In the genomic region with DNA sequence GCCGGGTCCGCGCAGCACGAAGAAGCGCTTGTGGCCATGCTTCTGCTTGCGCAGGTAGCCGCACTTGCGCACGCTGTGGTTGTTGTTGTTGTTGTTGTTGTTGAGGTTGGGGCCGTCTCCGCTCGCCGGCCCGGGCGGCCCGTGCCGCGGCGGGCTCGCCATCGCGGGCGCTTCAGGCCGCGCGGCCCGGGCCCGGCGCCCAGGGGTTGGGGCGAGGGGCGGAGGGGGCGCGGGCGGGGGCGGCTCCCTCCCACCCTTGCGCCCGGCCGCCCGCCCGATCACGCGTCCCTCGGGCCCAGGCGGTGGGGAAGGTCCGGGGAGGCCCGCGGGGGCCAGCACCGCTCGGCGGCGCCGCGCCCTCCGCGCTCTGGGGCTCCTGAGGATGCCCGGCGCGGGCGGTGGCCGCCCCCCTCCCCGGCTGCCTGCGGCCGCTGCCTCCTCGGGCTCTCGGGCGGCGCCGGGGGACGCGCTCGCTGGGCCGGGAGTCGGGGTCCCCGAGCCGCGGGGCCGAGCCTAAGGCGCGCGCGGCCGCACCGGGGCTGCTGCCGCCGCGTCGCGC, we compare ENCODE assay signal across 8 cellular contexts. TPM values are rescaled to one million over a fixed set of nuclear protein-coding genes. Genes with fewer than 3 reads are reported as not detected.
DNase-seq lines count a peak whose midpoint lies in the region; ATAC-seq, FAIRE-seq and TF ChIP-seq lines count a peak whose summit lies in the region.

No MANE protein-coding gene starts in this region.

- no peaks in the 10 kb centered on the region for H4K20me1 ChIP-seq in K562 (replicated peaks; ENCODE audit: control insufficient read depth, insufficient read depth, low read length)

- no peak for FAIRE-seq in K562 (lab: Jason Lieb, UNC)

- H3K27me3 ChIP-seq in AG04450 (ENCODE audit: control insufficient read depth, insufficient read depth, low read length) (peaks cover 3% of the 10 kb centered on the region), K562 (ENCODE audit: control insufficient read depth in 2 of 2, insufficient read depth in 2 of 2, low read length in 2 of 2) (no peaks in the 10 kb centered on the region), lower lobe of right lung (ENCODE audit: low read depth) (no peaks in the 10 kb centered on the region), transverse colon (peaks cover 18% of the 10 kb centered on the region)

- peaks cover 4 to 33% of the 10 kb centered on the region in 2 experiments; a peak in 3 of 5 replicates for H3K4me1 ChIP-seq in K562 (replicated peaks in 1 of 2; ENCODE audit: control insufficient read depth in 2 of 2, insufficient read depth in 2 of 2, low read length in 2 of 2)
- H3K4me1 ChIP-seq in lower lobe of right lung: peaks cover 48% of the 10 kb centered on the region
- peaks cover 0 to 38% (median 27%) of the 10 kb centered on the region in 4 donors for H3K4me1 ChIP-seq in transverse colon

- peaks cover 21% of the 10 kb centered on the region; the same call in 1 of the 2 replicates for H3K9me3 ChIP-seq in AG04450 (ENCODE audit: control insufficient read depth, insufficient read depth, low read length)
- H3K9me3 ChIP-seq in K562 (replicated peaks; ENCODE audit: control insufficient read depth, insufficient read depth, low read depth, low read length): no peaks in the 10 kb centered on the region
- H3K9me3 ChIP-seq in lower lobe of right lung: no peaks in the 10 kb centered on the region
- H3K9me3 ChIP-seq in transverse colon: no peaks in the 10 kb centered on the region

- peaks cover 5% of the 10 kb centered on the region for H3K79me2 ChIP-seq in K562 (ENCODE audit: control insufficient read depth, insufficient read depth, low read length)

- peak overlapping the region in 1 of 2 experiments; percentile 85; a peak in 2 of 4 replicates for H3K9ac ChIP-seq in K562 (ENCODE audit: insufficient read depth in 1 of 2, low read depth in 2 of 2, low read length in 2 of 2)

- no peak for TF ChIP-seq RAD21 in K562 (CRISPR knock-in tag; conservative IDR thresholded peaks at IDR 0.05 in 1 of 2, IDR thresholded peaks at IDR 0.05 in 1 of 2)

- CTCF ChIA-PET in AG04450 (lab: Charles Lee): interaction anchor here (0.8 to 1.5 kb wide), 3 partner anchors 15 to 825 kb away, joined by 3 to 16 read pairs (median 4); no protein-coding TSS in a partner anchor
- CTCF ChIA-PET in K562 (lab: Yijun Ruan, JAX; ENCODE audit: low intra/inter-chr PET ratio): no interaction called here

- TF ChIP-seq POLR2A in K562 (conservative IDR thresholded peaks at IDR 0.05) (no peak), transverse colon (IDR thresholded peaks at IDR 0.05) (no peak)

- intact Hi-C loops in K562 (cut with micrococcal nuclease) (loop anchor here (5.0 kb wide), 1 partner anchor 84 kb away; no protein-coding TSS in a partner anchor), lower lobe of right lung (cut with DNase I) (no loop called here), transverse colon (cut with DNase I; ENCODE audit: low total_unique reads) (no loop called here)

- in situ Hi-C loops in K562 (cut with MboI) (no loop called here), transverse colon (cut with MboI; ENCODE audit: low pct_ligation_motif_present in 1 of 4, low pct_unique_long_range_greater_than_20kb in 1 of 4, low sequenced_read_pairs in 3 of 4) (loop anchor here in 3 of 4 donors (25.0 kb wide), 3 partner anchors 326 to 824 kb away; no protein-coding TSS in a partner anchor)

- no peak overlapping the region for H3K27ac ChIP-seq in AG04450 (ENCODE audit: low read depth, low read length)
- peak overlapping the region; percentile 30; the same call in 1 of the 3 replicates for H3K27ac ChIP-seq in K562 (ENCODE audit: extremely low read depth, low read depth, low read length)
- peak overlapping the region; percentile 81 for H3K27ac ChIP-seq in lower lobe of right lung
- H3K27ac ChIP-seq in transverse colon: peak overlapping the region; percentile 71 to 92 (median 89)

- H3K4me2 ChIP-seq in K562 (ENCODE audit: insufficient read depth, low read length): no peak overlapping the region; the same call in 1 of the 2 replicates

- H3K4me3 ChIP-seq in AG04450 (ENCODE audit: low read depth, low read length) (peak overlapping the region; percentile 65), K562 (peak overlapping the region; percentile 24), lower lobe of right lung (peak overlapping the region; percentile 68), transverse colon (peak overlapping the region; percentile 54 to 89 (median 77))

- H2AFZ ChIP-seq in K562 (ENCODE audit: low read depth, low read length): no peak overlapping the region

- H3K36me3 ChIP-seq in K562 (ENCODE audit: control insufficient read depth, insufficient read depth, low read length): no peaks in the 10 kb centered on the region
- H3K36me3 ChIP-seq in lower lobe of right lung: peaks cover 34% of the 10 kb centered on the region
- peaks cover 0 to 19% (median 6%) of the 10 kb centered on the region in 4 donors for H3K36me3 ChIP-seq in transverse colon

- no TSS peak for BruUV-seq in K562 (replicated peaks; lab: Mats Ljungman, UMichigan)

- H3K9me1 ChIP-seq in K562 (ENCODE audit: control insufficient read depth, insufficient read depth, low read length): no peaks in the 10 kb centered on the region

- ATAC-seq in GM18873 (IDR thresholded peaks at IDR 0.05; ENCODE audit: low FRiP score, unreplicated experiment) (peak; percentile 1), HG03354 (IDR thresholded peaks at IDR 0.05; ENCODE audit: poor library complexity, severe bottlenecking, unreplicated experiment) (peak; percentile 24), K562 (no peak), lower lobe of right lung (peak in 1 of 2 donors; percentile 1), HG03135 (IDR thresholded peaks at IDR 0.05; ENCODE audit: unreplicated experiment) (no peak)

- no peak for DNase-seq in AG04450 (ENCODE audit: low read depth, low spot score)
- DNase-seq in K562 (ENCODE audit: extremely low read depth in 1 of 4, low spot score in 3 of 4): peak in 3 of 4 experiments; percentile 8 to 49 (median 47)
- peak; percentile 61 for DNase-seq in lower lobe of right lung
- DNase-seq in transverse colon: no peak
- no peak for DNase-seq in NCI-H2029 (lab: John Stamatoyannopoulos, UW)

- TF ChIP-seq EP300 in K562 (IDR thresholded peaks at IDR 0.05; ENCODE audit: low read length): no peak
- TF ChIP-seq EP300 in transverse colon (IDR thresholded peaks at IDR 0.05; ENCODE audit: low read depth): no peak

- TF ChIP-seq CTCF in AG04450 (IDR thresholded peaks at IDR 0.05; ENCODE audit: low read depth, low read length): no peak
- TF ChIP-seq CTCF in K562 (IDR thresholded peaks at IDR 0.05 in 2 of 3, conservative IDR thresholded peaks at IDR 0.05 in 1 of 3; ENCODE audit: insufficient read depth in 2 of 3, low read depth in 1 of 3, low read length in 3 of 3): no peak
- no peak for TF ChIP-seq CTCF in lower lobe of right lung (IDR thresholded peaks at IDR 0.05)
- no peak for TF ChIP-seq CTCF in transverse colon (IDR thresholded peaks at IDR 0.05)

- POLR2A ChIA-PET in AG04450 (lab: Yijun Ruan, JAX): no interaction called here
- POLR2A ChIA-PET in K562 (lab: Yijun Ruan, JAX): no interaction called here

- WGBS in K562 (ENCODE audit: insufficient coverage, low coverage, missing lambda C conversion rate): no CpG with 5 or more reads among the region's 88 CpGs
- WGBS in transverse colon (ENCODE audit: low coverage in 1 of 2), 2 donors: 14% methylated on average over 15 of the region's 88 CpGs; no CpG with 5 or more reads in 1 of the 2 donors

TF ChIP-seq in K562, 482 proteins besides CTCF, POLR2A, EP300 and RAD21:
- TF ChIP-seq RFX7 (CRISPR knock-in tag; IDR thresholded peaks at IDR 0.05) (no peak), NONO (IDR thresholded peaks at IDR 0.05; ENCODE audit: low read depth in 2 of 2, low read length in 1 of 2) (peak in 1 of 2 experiments; percentile 45; a peak in 1 of 4 replicates)

RNA-seq across cellular contexts. Expression of a gene that starts 0.4 kb away (rescaled TPM):
- 1.5 TPM in 2 replicates for polyA plus RNA-seq in AG04450 (2011; rRNA removed)
- 1.7 and 2.2 TPM in 2 replicates for polyA minus RNA-seq in AG04450 (2011; rRNA and poly(A)+ RNA removed)
- 1.6 and 2.0 TPM in 2 replicates for total RNA-seq in K562 (2011; cell fraction: chromatin; rRNA removed; ENCODE audit: low replicate concordance)
- 2.4 and 2.7 TPM in 2 replicates for total RNA-seq in K562 (2011; cell fraction: nucleolus; rRNA removed)
- total RNA-seq in K562 (2011; cell fraction: nucleoplasm; rRNA removed): 1.5 and 1.7 TPM in 2 replicates
- 1.2 and 1.4 TPM in 2 replicates for total RNA-seq in K562 (2014; rRNA removed)
- 0.51 and 0.54 TPM in 2 replicates for total RNA-seq in K562 (2014; rRNA removed; fragmentation: Illumina TruSeq; extraction: Trizol)
- 0.36 and 0.41 TPM in 2 replicates for total RNA-seq in K562 (2015; rRNA removed; fragmentation: Illumina TruSeq; extraction: Trizol)
- total RNA-seq in K562 (2021): 3.9 and 4.6 TPM in 2 replicates
- polyA plus RNA-seq in K562 (2011; rRNA removed): 0.47 and 0.49 TPM in 2 replicates
- polyA plus RNA-seq in K562 (2011; cell fraction: cytosol; rRNA removed): 0.22 and 0.63 TPM in 2 replicates
- 0.56 and 1.0 TPM in 2 replicates for polyA plus RNA-seq in K562 (2011; cell fraction: nucleus; rRNA removed)
- 1.6 and 2.8 TPM in 2 replicates for polyA plus RNA-seq in K562 (2012)
- polyA plus RNA-seq in K562 (2014; fragmentation: Illumina TruSeq; extraction: Trizol): 0.83 and 1.1 TPM in 2 replicates
- under 1 TPM; 0.53 to 0.63 TPM for polyA plus RNA-seq in K562 (2014; fragmentation: Nextera tagmentation; extraction: Ambion mirVana)
- 1.2 and 1.3 TPM in 2 replicates for polyA plus RNA-seq in K562 (2014; rRNA removed)
- 0.46 and 0.66 TPM in 2 replicates for polyA minus RNA-seq in K562 (2011; rRNA and poly(A)+ RNA removed)
- 1.0 and 1.5 TPM in 2 replicates for polyA minus RNA-seq in K562 (2011; cell fraction: cytosol; rRNA and poly(A)+ RNA removed)
- 2.0 and 2.2 TPM in 2 replicates for polyA minus RNA-seq in K562 (2011; cell fraction: nucleus; rRNA and poly(A)+ RNA removed)
- total RNA-seq in lower lobe of right lung: 34.0 TPM
- 10 to 100 TPM; 12.5 to 72.6 (median 28.5) TPM for total RNA-seq in transverse colon

Comparison
In these comparisons a context has a peak if more than half of its experiments do, and no peak if none do; other contexts are left out.
1. DNase-seq: peak in K562 (3 of 4) and lower lobe of right lung (single experiment); none in AG04450 (single experiment), transverse colon (single experiment) and NCI-H2029 (single experiment).
2. H3K4me3 ChIP-seq: peak in every context shown above with its lines; median percentile 77 in transverse colon; 68 in lower lobe of right lung; 65 in AG04450; 24 in K562.
3. ATAC-seq: peak in GM18873 (single experiment) and HG03354 (single experiment); none in K562 (single experiment) and HG03135 (single experiment).